ENCODE assay signal across 22 cellular contexts in the genomic region with DNA sequence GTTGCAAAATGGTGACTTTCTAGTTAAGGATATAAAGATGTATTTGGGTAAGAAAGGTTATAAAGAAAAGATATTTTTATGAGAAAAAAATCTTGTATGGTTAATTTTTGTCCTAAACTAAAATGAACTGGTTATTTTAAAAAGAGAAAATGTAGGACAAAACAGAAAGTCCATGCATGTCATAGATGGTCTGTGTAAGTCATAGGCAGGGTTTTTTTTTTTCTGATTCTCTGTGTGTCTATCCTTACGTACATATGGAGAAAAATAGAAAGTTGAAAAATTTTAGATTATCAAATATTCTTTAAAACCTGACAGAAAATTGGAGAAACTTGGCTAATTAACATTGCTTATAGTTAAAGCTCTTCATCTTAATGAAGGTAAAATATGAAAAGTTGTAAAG.
"Had no signal": no experiment of that assay in that cellular context is flagged by ENCODE, and none has a peak within 500 bp of the region (broad histone marks: within the 10 kb centered on the region; RNA-seq: fewer than 3 reads in every experiment).

No MANE protein-coding gene starts in this region.

- H3K9me3 ChIP-seq: breast epithelium, colonic mucosa, tibial artery had no signal

- ATAC-seq: activated T-cell treated with anti-CD3 and anti-CD28 coated beads, Interleukin-2, amount 50 U/mL, for 72 hours; effector memory CD8-positive, alpha-beta T cell; left ventricle myocardium superior; pancreas; psoas muscle; stimulated activated naive CD8-positive, alpha-beta T cell treated with anti-CD3 and anti-CD28 coated beads, Interleukin-15, amount 100 ng/mL, for 72 hours had no signal

- FAIRE-seq: frontal cortex, pancreas had no signal

- H3K36me3 ChIP-seq: breast epithelium, colonic mucosa, esophagus muscularis mucosa, pancreas, right atrium auricular region, tibial artery had no signal

- H3K27ac ChIP-seq: breast epithelium, colonic mucosa, dorsolateral prefrontal cortex, esophagus muscularis mucosa, hepatocyte, pancreas, psoas muscle, right atrium auricular region, tibial artery had no signal

- H3K4me3 ChIP-seq: breast epithelium, colonic mucosa, dorsolateral prefrontal cortex, esophagus muscularis mucosa, hepatocyte, pancreas, psoas muscle, right atrium auricular region, tibial artery had no signal

- H3K79me2 ChIP-seq: hepatocyte had no signal

- H3K4me1 ChIP-seq: breast epithelium, colonic mucosa, esophagus muscularis mucosa, pancreas, psoas muscle, right atrium auricular region, tibial artery had no signal

- H3K4me2 ChIP-seq: hepatocyte had no signal

- DNase-seq: activated CD4-positive, alpha-beta memory T cell treated with anti-CD3 and anti-CD28 coated beads, Interleukin-2, amount 10 ng/mL, durations not matched to agents 7 days and 5 days; activated CD4-positive, alpha-beta T cell treated with anti-CD3 and anti-CD28 coated beads for 48 hours; activated effector memory CD4-positive, alpha-beta T cell treated with Interleukin-2 at 50 U/mL for 16 hours; activated naive CD4-positive, alpha-beta T cell treated with anti-CD3 and anti-CD28 coated beads for 36 hours; activated naive CD8-positive, alpha-beta T cell treated with anti-CD3 and anti-CD28 coated beads, Interleukin-2, amount 10 ng/mL, durations not matched to agents 7 days and 5 days; activated T-cell treated with anti-CD3 and anti-CD28 coated beads, Interleukin-2, amount 50 U/mL, for 72 hours; amniotic stem cell; colonic mucosa; dorsolateral prefrontal cortex; effector memory CD8-positive, alpha-beta T cell; glutamatergic neuron; left ventricle myocardium superior; pancreas; psoas muscle; stimulated activated CD4-positive, alpha-beta T cell treated with anti-CD3 and anti-CD28 coated beads, Interleukin-4, amount 100 ng/mL, for 4 hours; stimulated activated naive CD8-positive, alpha-beta T cell treated with anti-CD3 and anti-CD28 coated beads, Interleukin-15, amount 100 ng/mL, for 72 hours; tibial artery had no signal

- H2AFZ ChIP-seq: hepatocyte had no signal

- H3K27me3 ChIP-seq: breast epithelium, colonic mucosa, dorsolateral prefrontal cortex, esophagus muscularis mucosa, hepatocyte, pancreas, right atrium auricular region, tibial artery had no signal
